Comparison of ENCODE assay signal across 30 cellular contexts in the genomic region with DNA sequence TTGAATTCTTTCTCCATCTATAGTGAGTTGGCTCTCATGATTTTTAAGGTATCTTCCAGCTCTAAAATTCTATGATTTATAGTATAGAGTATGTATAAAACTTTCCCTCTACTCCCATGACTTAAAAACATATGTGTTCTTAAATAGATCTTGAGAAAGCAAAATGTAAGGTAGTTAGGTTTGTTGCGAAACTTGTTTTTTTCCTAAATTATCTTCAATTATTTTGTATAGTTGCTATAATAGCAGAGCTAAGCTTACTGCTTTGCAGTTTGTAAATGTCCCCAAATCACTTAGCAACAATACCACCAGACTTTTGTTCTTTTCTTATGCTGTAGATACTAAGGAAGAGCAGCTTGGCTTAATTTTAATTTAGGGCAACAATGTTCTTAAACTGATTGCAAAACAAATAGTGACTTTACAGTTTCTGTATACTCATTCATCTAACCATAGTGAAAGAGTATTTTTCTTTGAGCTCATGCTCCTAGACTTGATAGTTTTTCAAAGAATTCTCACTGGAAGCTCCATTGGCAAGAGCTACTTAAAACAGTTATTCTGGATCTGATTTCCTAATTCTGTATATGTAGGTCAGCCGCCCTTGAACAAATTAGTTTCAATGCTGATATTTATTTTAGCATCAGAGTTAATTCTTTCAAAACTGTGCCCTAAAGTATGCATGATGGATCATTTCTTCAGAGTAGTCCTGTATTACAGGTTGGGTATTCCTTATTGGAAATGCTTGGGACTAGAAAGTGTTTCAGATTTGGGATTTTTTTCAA.
"Had no signal": no experiment of that assay in that cellular context is flagged by ENCODE, and none has a peak within 500 bp of the region (broad histone marks: within the 10 kb centered on the region; RNA-seq: fewer than 3 reads in every experiment).

No MANE protein-coding gene starts in this region.

- H3K4me3 Mint-ChIP-seq: dendritic cell treated with granulocyte-macrophage colony-stimulating factor and Interleukin-4, amounts not matched to agents 40 ng/mL and 50 ng/mL, for 4 days; endodermal cell; immature natural killer cell; natural killer cell; neural progenitor cell had no signal

- H3K4me2 ChIP-seq: neural progenitor cell had no signal

- H3K79me2 ChIP-seq: parathyroid adenoma had no signal

- DNase-seq: activated CD4-positive, alpha-beta T cell treated with anti-CD3 and anti-CD28 coated beads for 48 hours; activated CD4-positive, alpha-beta T cell treated with anti-CD3 and anti-CD28 coated beads, Interleukin-2, amount 50 U/mL, for 48 hours; activated CD8-positive, alpha-beta memory T cell treated with anti-CD3 and anti-CD28 coated beads for 24 hours; activated gamma-delta T cell; activated naive CD4-positive, alpha-beta T cell treated with anti-CD3 and anti-CD28 coated beads, Interleukin-2, amount 50 U/mL, for 16 hours; adrenal gland; central memory CD4-positive, alpha-beta T cell; endodermal cell; head of caudate nucleus; hypothalamus; immature natural killer cell; kidney; left colon; lower lobe of right lung; mesenchymal stem cell; natural killer cell; occipital lobe; psoas muscle; spleen; stimulated activated naive CD4-positive, alpha-beta T cell; tibial artery; upper lobe of right lung; WERI-Rb-1 had no signal

- H3K27ac Mint-ChIP-seq: dendritic cell treated with granulocyte-macrophage colony-stimulating factor and Interleukin-4, amounts not matched to agents 40 ng/mL and 50 ng/mL, for 4 days; endodermal cell; immature natural killer cell; natural killer cell; neural progenitor cell had no signal

- H3K27me3 Mint-ChIP-seq: dendritic cell treated with granulocyte-macrophage colony-stimulating factor and Interleukin-4, amounts not matched to agents 40 ng/mL and 50 ng/mL, for 4 days had no signal

- H3K4me3 ChIP-seq: adrenal gland, lower lobe of right lung, neural progenitor cell, psoas muscle, spleen, suprapubic skin, tibial artery, upper lobe of right lung had no signal

- H3K9me3 Mint-ChIP-seq: dendritic cell treated with granulocyte-macrophage colony-stimulating factor and Interleukin-4, amounts not matched to agents 40 ng/mL and 50 ng/mL, for 4 days; endodermal cell; immature natural killer cell; natural killer cell; neural progenitor cell had no signal

- H2AFZ ChIP-seq: neural progenitor cell, parathyroid adenoma had no signal

- H3K4me1 Mint-ChIP-seq: neural progenitor cell had no signal

- FAIRE-seq: astrocyte, kidney had no signal

- H3K9me3 ChIP-seq: adrenal gland, lower lobe of right lung, psoas muscle, spleen, suprapubic skin, tibial artery, upper lobe of right lung had no signal

- H3K27ac ChIP-seq: adrenal gland, lower lobe of right lung, neural progenitor cell, parathyroid adenoma, psoas muscle, suprapubic skin, upper lobe of right lung, WERI-Rb-1 had no signal

- H3K4me1 ChIP-seq: adrenal gland, neural progenitor cell, parathyroid adenoma, spleen, suprapubic skin had no signal

- H3K27me3 ChIP-seq: adrenal gland, neural progenitor cell, spleen, suprapubic skin, tibial artery, upper lobe of right lung had no signal

- ATAC-seq: activated CD4-positive, CD25-positive, alpha-beta regulatory T cell treated with anti-CD3 and anti-CD28 coated beads, Interleukin-2, amount 50 U/mL, for 24 hours; esophagus mucosa; left colon; lower lobe of right lung; natural killer cell; upper lobe of right lung had no signal

- H3K9ac ChIP-seq: neural progenitor cell, parathyroid adenoma had no signal

- H3K36me3 ChIP-seq: neural progenitor cell had no signal
